17 cellular contexts compared by ENCODE assay signal in genomic region chr12:124361996-124362395, GRCh38.
A peak's percentile ranks its signal among the peaks of the same experiment; 100 is the strongest.
DNase-seq lines count a peak whose midpoint lies in the region; ATAC-seq and TF ChIP-seq lines count a peak whose summit lies in the region.
"Had no signal": no experiment of that assay in that cellular context is flagged by ENCODE, and none has a peak within 500 bp of the region (broad histone marks: within the 10 kb centered on the region; RNA-seq: fewer than 3 reads in every experiment).

No MANE protein-coding gene starts in this region.

- H4K20me1 ChIP-seq in neural progenitor cell (ENCODE audit: low read depth): peaks cover 18% of the 10 kb centered on the region

- H3K9me3 ChIP-seq in left ventricle myocardium inferior (replicated peaks): no peaks in the 10 kb centered on the region
- H3K9me3 ChIP-seq in neural progenitor cell (ENCODE audit: low read depth): no peaks in the 10 kb centered on the region
- no peaks in the 10 kb centered on the region for H3K9me3 ChIP-seq in WERI-Rb-1 (ENCODE audit: severe bottlenecking)

- H3K4me1 Mint-ChIP-seq in neural progenitor cell: peaks cover 9% of the 10 kb centered on the region
- H3K4me1 Mint-ChIP-seq: CD14-positive monocyte had no signal

- H3K27me3 Mint-ChIP-seq in neural progenitor cell (ENCODE audit: insufficient read depth, low read depth): peaks cover 7% of the 10 kb centered on the region

- H3K4me1 ChIP-seq in left ventricle myocardium inferior (peaks cover 88% of the 10 kb centered on the region), neural progenitor cell (no peaks in the 10 kb centered on the region)

- no peaks in the 10 kb centered on the region for H3K9me3 Mint-ChIP-seq in neural progenitor cell
- H3K9me3 Mint-ChIP-seq: CD14-positive monocyte had no signal

- H3K27me3 ChIP-seq in left ventricle myocardium inferior (ENCODE audit: low read depth) (no peaks in the 10 kb centered on the region), neural progenitor cell (no peaks in the 10 kb centered on the region), WERI-Rb-1 (ENCODE audit: insufficient read depth, low read depth, severe bottlenecking) (no peaks in the 10 kb centered on the region)

- no peak overlapping the region for H3K4me3 Mint-ChIP-seq in neural progenitor cell
- H3K4me3 Mint-ChIP-seq: CD14-positive monocyte had no signal

- no peak overlapping the region for H3K9ac ChIP-seq in neural progenitor cell
- H3K9ac ChIP-seq: KMS-11 had no signal

- H3K36me3 Mint-ChIP-seq in neural progenitor cell: peaks cover 15% of the 10 kb centered on the region

- intact Hi-C loops in left ventricle myocardium inferior (cut with micrococcal nuclease): no loop called here
- intact Hi-C loops in Right ventricle myocardium superior (cut with DNase I): no loop called here

- ATAC-seq in Right ventricle myocardium superior (ENCODE audit: poor library complexity): no peak
- ATAC-seq: Right ventricle myocardium inferior had no signal

- TF ChIP-seq CTCF in left ventricle myocardium inferior (IDR thresholded peaks at IDR 0.05; ENCODE audit: borderline replicate concordance): no peak
- no peak for TF ChIP-seq CTCF in VCaP (conservative IDR thresholded peaks at IDR 0.05)
- TF ChIP-seq CTCF in neural progenitor cell (IDR thresholded peaks at IDR 0.05): no peak
- TF ChIP-seq CTCF in WERI-Rb-1 (IDR thresholded peaks at IDR 0.05; ENCODE audit: low read depth, low read length): no peak

- DNase-seq in left ventricle myocardium inferior: no peak
- DNase-seq in Right ventricle myocardium superior: no peak
- no peak for DNase-seq in neural progenitor cell (ENCODE audit: low spot score)
- DNase-seq in NCI-H1436 (lab: John Stamatoyannopoulos, UW): no peak
- no peak for DNase-seq in iPS-NIHi7 (ENCODE audit: extremely low spot score)
- no peak for DNase-seq in WERI-Rb-1
- DNase-seq: AML-193, DMS79, NCI-H1694 treated with DMSO at 0.1 percent for 48 hours, NCI-H2081 treated with DMSO at 0.1 percent for 48 hours, NCI-H2171 treated with DMSO at 0.1 percent for 48 hours, NCI-H524 treated with DMSO at 0.1 percent for 48 hours, NCI-H82 had no signal

- H3K27ac ChIP-seq in left ventricle myocardium inferior (replicated peaks): peak overlapping the region; percentile 91
- H3K27ac ChIP-seq in VCaP: peak overlapping the region; percentile 100
- H3K27ac ChIP-seq in neural progenitor cell: no peak overlapping the region
- H3K27ac ChIP-seq in WERI-Rb-1: no peak overlapping the region
- H3K27ac ChIP-seq: KMS-11 had no signal

- H3K27ac Mint-ChIP-seq in neural progenitor cell: peak overlapping the region; percentile 25

- no peaks in the 10 kb centered on the region for H3F3A ChIP-seq in neural progenitor cell (ENCODE audit: low read depth)

- H3K4me2 ChIP-seq in neural progenitor cell: no peak overlapping the region
- H3K4me2 ChIP-seq: KMS-11 had no signal

- no peak overlapping the region for H2AFZ ChIP-seq in neural progenitor cell (replicated peaks)

- H3K36me3 ChIP-seq in left ventricle myocardium inferior: peaks cover 47% of the 10 kb centered on the region
- H3K36me3 ChIP-seq in neural progenitor cell: no peaks in the 10 kb centered on the region
- peaks cover 70% of the 10 kb centered on the region for H3K36me3 ChIP-seq in WERI-Rb-1

- H3K79me2 ChIP-seq in neural progenitor cell (ENCODE audit: low read depth): no peaks in the 10 kb centered on the region

- H3K4me3 ChIP-seq in left ventricle myocardium inferior (no peak overlapping the region), neural progenitor cell (no peak overlapping the region), WERI-Rb-1 (ENCODE audit: low read depth, low read length) (no peak overlapping the region)

Comparison
In these comparisons a context has a peak if more than half of its experiments do, and no peak if none do; other contexts are left out.
1. H3K27ac ChIP-seq: peak in left ventricle myocardium inferior (single experiment) and VCaP (single experiment); none in neural progenitor cell (single experiment) and WERI-Rb-1 (single experiment).